ENCODE assay signal across 8 cellular contexts in the genomic region with DNA sequence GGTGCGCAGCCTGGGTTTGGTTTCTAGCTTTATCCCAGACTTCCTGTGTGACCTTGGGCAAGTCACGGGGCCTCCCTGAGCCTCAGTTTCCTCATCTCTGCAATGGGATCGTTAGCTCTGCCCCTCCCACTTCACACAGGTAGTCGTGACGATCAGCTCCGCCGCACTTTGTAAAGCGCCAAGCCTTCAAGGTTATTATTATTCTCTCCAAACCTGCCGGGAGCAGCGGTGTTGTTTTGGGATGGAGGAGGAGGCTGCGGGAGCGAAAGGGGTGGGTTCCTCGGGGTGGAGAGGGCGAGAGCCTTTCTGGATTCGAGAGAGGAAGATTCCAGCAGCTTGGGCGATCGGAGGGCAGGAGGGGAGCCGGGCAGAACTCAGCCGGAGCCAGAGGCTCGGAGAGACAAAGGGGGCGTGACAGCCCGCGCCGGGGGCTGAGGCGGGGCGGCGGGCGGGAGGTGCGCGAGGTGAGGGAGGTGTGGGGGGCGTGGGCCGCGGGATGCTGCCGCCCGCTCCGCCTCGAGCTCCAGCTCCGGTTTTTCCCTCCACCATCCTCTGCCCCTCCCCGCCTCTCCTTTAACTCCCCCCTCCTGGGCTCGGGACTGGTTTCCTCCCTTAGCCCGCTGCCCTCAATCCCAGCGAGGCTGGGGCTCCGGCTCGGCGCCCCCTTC. TPM values are rescaled to one million over a fixed set of nuclear protein-coding genes. Genes with fewer than 3 reads are reported as not detected.
DNase-seq lines count a peak whose midpoint lies in the region; ATAC-seq lines count a peak whose summit lies in the region.

A gene with protein sequence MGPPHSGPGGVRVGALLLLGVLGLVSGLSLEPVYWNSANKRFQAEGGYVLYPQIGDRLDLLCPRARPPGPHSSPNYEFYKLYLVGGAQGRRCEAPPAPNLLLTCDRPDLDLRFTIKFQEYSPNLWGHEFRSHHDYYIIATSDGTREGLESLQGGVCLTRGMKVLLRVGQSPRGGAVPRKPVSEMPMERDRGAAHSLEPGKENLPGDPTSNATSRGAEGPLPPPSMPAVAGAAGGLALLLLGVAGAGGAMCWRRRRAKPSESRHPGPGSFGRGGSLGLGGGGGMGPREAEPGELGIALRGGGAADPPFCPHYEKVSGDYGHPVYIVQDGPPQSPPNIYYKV (plus strand): TSS at position 602 of the 668 bp plus-strand sequence. CDS start 397 bp downstream, outside the sequence.

- H3K4me1 Mint-ChIP-seq in activated naive CD4-positive, alpha-beta T cell treated with anti-CD3 and anti-CD28 coated beads for 36 hours (ENCODE audit: low read depth), result peaks cover 11% of the 10 kb centered on the region

- H3K4me3 ChIP-seq in neuron (ENCODE audit: low read length), result peak within 1 kb of the TSS; percentile 70

- peak; percentile 18 for DNase-seq in activated naive CD4-positive, alpha-beta T cell treated with anti-CD3 and anti-CD28 coated beads for 36 hours
- DNase-seq in activated naive CD4-positive, alpha-beta T cell (lab: John Stamatoyannopoulos, UW), result no peak
- DNase-seq in SHP77 treated with DMSO at 0.1 percent for 48 hours (lab: John Stamatoyannopoulos, UW), result peak; percentile 40
- no peak for DNase-seq in kidney tubule cell (ENCODE audit: low spot score)
- DNase-seq in GOT3 (lab: John Stamatoyannopoulos, UW), result no peak

- CTCF ChIA-PET in activated naive CD4-positive, alpha-beta T cell treated with anti-CD3 and anti-CD28 coated beads for 36 hours (lab: Charles Lee), result interaction anchor here (1.0 kb wide), 1 partner anchor 408 kb away, joined by 3 read pairs; no protein-coding TSS in a partner anchor

- H3K27ac Mint-ChIP-seq in activated naive CD4-positive, alpha-beta T cell treated with anti-CD3 and anti-CD28 coated beads for 36 hours, result no peak within 1 kb of the TSS

- H3K9me3 ChIP-seq in neuron (ENCODE audit: low read length), result no peaks in the 10 kb centered on the region

- H3K27me3 ChIP-seq in neuron (ENCODE audit: insufficient read depth, low read length), result no peaks in the 10 kb centered on the region

- ATAC-seq in esophagus mucosa (peak; percentile 32), HG03039 (IDR thresholded peaks at IDR 0.05; ENCODE audit: unreplicated experiment) (no peak)

- H3K36me3 Mint-ChIP-seq in activated naive CD4-positive, alpha-beta T cell treated with anti-CD3 and anti-CD28 coated beads for 36 hours (ENCODE audit: low read depth), result peaks cover 26% of the 10 kb centered on the region

- peaks cover 44% of the 10 kb centered on the region for H3K27me3 Mint-ChIP-seq in activated naive CD4-positive, alpha-beta T cell treated with anti-CD3 and anti-CD28 coated beads for 36 hours (ENCODE audit: low read depth)

- H3K36me3 ChIP-seq in neuron (ENCODE audit: insufficient read depth, low read length), result peaks cover 15% of the 10 kb centered on the region

- H3K4me1 ChIP-seq in neuron (ENCODE audit: insufficient read depth, low read length), result peaks cover 46% of the 10 kb centered on the region

- intact Hi-C loops in activated naive CD4-positive, alpha-beta T cell treated with anti-CD3 and anti-CD28 coated beads for 36 hours (cut with micrococcal nuclease), result no loop called here

- peak within 1 kb of the TSS; percentile 27 for H3K4me3 Mint-ChIP-seq in activated naive CD4-positive, alpha-beta T cell treated with anti-CD3 and anti-CD28 coated beads for 36 hours

- H3K9me3 Mint-ChIP-seq in activated naive CD4-positive, alpha-beta T cell treated with anti-CD3 and anti-CD28 coated beads for 36 hours, result no peaks in the 10 kb centered on the region

- peak within 1 kb of the TSS; percentile 62 for H2AFZ ChIP-seq in neuron (ENCODE audit: low read depth, low read length)

RNA-seq across cellular contexts. Expression of the gene that starts here (rescaled TPM):
- total RNA-seq in activated naive CD4-positive, alpha-beta T cell treated with anti-CD3 and anti-CD28 coated beads for 36 hours, result not detected
- 1.6 TPM for total RNA-seq in esophagus mucosa

Comparison
In these comparisons a context has a peak if more than half of its experiments do, and no peak if none do; other contexts are left out.
1. Peak in DNase-seq in activated naive CD4-positive, alpha-beta T cell treated with anti-CD3 and anti-CD28 coated beads for 36 hours; RNA of the gene not detected or under 1 TPM.